ENCODE assay signal across 10 cellular contexts in the genomic region with DNA sequence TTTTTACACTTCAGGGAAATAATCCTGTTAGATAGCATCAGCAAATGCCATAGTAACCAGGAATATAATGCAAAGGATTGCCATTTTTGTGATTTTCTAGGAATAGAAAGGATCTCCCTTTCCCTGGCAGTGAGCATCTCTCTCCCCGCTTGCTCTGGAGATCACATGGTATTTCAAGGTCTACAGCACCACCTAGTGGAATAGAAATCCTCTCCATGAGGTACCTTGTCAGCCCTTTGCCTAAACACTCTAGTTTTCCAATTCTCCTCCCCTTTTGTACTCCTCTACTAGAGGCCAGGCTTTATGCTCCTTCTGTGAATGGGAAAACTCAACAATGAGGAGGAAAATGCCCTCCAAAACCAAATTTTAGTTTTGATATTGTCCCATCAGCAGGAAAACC.
DNase-seq lines count a peak whose midpoint lies in the region; ATAC-seq, FAIRE-seq and TF ChIP-seq lines count a peak whose summit lies in the region.
"Had no signal": no experiment of that assay in that cellular context is flagged by ENCODE, and none has a peak within 500 bp of the region (broad histone marks: within the 10 kb centered on the region; RNA-seq: fewer than 3 reads in every experiment).

No MANE protein-coding gene starts in this region.

- H2BK12ac ChIP-seq in H1 (ENCODE audit: low read depth, low read length) = no peak overlapping the region

- no peak overlapping the region for H4K8ac ChIP-seq in H1 (ENCODE audit: extremely low read depth, insufficient read depth, low read length)

- peaks cover 43 to 48% of the 10 kb centered on the region in 2 experiments for H3K9me3 ChIP-seq in H1 (ENCODE audit: insufficient read depth in 2 of 2, low read depth in 1 of 2, low read length in 1 of 2)
- H3K9me3 ChIP-seq in vagina = peaks cover 63% of the 10 kb centered on the region
- peaks cover 22% of the 10 kb centered on the region for H3K9me3 ChIP-seq in right cardiac atrium (ENCODE audit: control insufficient read depth, low read length)

- H3K4me1 Mint-ChIP-seq in natural killer cell = no peaks in the 10 kb centered on the region
- H3K4me1 Mint-ChIP-seq in natural killer cell treated with Interleukin-12 subunit alpha and Interleukin-12 subunit beta and Interleukin-15 and Interleukin-18, amount 100 ng/mL, for 72 hours (ENCODE audit: low read depth in 2 of 2) = peaks cover 0 to 2% of the 10 kb centered on the region in 2 donors
- no peaks in the 10 kb centered on the region for H3K4me1 Mint-ChIP-seq in activated naive CD4-positive, alpha-beta T cell treated with anti-CD3 and anti-CD28 coated beads for 36 hours (ENCODE audit: low read depth)
- H3K4me1 Mint-ChIP-seq: IgD-negative memory B cell had no signal

- peak; percentile 76 to 79 for TF ChIP-seq RAD21 in H1 (IDR thresholded peaks at IDR 0.05 in 1 of 2, conservative IDR thresholded peaks at IDR 0.05 in 1 of 2; ENCODE audit: low read depth in 2 of 2, low read length in 2 of 2)

- no peaks in the 10 kb centered on the region for H3K23me2 ChIP-seq in H1 (ENCODE audit: low read depth, low read length)

- H2BK15ac ChIP-seq in H1 (ENCODE audit: low read length) = no peak overlapping the region

- no peak overlapping the region for H2AFZ ChIP-seq in H1 (ENCODE audit: low read length)

- TF ChIP-seq EP300 in H1 (IDR thresholded peaks at IDR 0.05; ENCODE audit: borderline replicate concordance in 1 of 2, low read depth in 2 of 2, low read length in 2 of 2) = no peak

- TF ChIP-seq CTCF in natural killer cell (IDR thresholded peaks at IDR 0.05) = peak; percentile 30
- TF ChIP-seq CTCF in H1 (IDR thresholded peaks at IDR 0.05; ENCODE audit: control extremely low read depth in 1 of 3, insufficient read depth in 1 of 3, low read depth in 1 of 3, low read length in 3 of 3) = peak in 2 of 3 experiments; percentile 63; a peak in 3 of 4 replicates
- no peak for TF ChIP-seq CTCF in vagina (IDR thresholded peaks at IDR 0.05)

- POLR2A ChIA-PET in H1 (lab: Charles Lee; ENCODE audit: partially characterized antibody) = no interaction called here

- H3K36me3 ChIP-seq in H1 (ENCODE audit: control insufficient read depth in 2 of 4, insufficient read depth in 4 of 4, low read length in 3 of 4) = peaks cover 0 to 43% (median 2%) of the 10 kb centered on the region in 4 experiments; a peak in 4 of 8 replicates
- peaks cover 0 to 57% of the 10 kb centered on the region in 2 donors for H3K36me3 ChIP-seq in vagina

- H3K27ac ChIP-seq in H1 (ENCODE audit: low read depth, low read length) (no peak overlapping the region), vagina (no peak overlapping the region), right cardiac atrium (ENCODE audit: low read length) (no peak overlapping the region)

- no peak overlapping the region for H3K56ac ChIP-seq in H1 (replicated peaks; ENCODE audit: insufficient read length, low read depth, low read length)

- no peaks in the 10 kb centered on the region for H3K27me3 Mint-ChIP-seq in natural killer cell (ENCODE audit: low read depth in 2 of 2)
- H3K27me3 Mint-ChIP-seq in natural killer cell treated with Interleukin-12 subunit alpha and Interleukin-12 subunit beta and Interleukin-15 and Interleukin-18, amount 100 ng/mL, for 72 hours = no peaks in the 10 kb centered on the region
- H3K27me3 Mint-ChIP-seq in activated naive CD4-positive, alpha-beta T cell treated with anti-CD3 and anti-CD28 coated beads for 36 hours (ENCODE audit: low read depth) = no peaks in the 10 kb centered on the region
- H3K27me3 Mint-ChIP-seq: IgD-negative memory B cell had no signal

- H3K4me1 ChIP-seq in H1 (replicated peaks in 1 of 4; ENCODE audit: control insufficient read depth in 3 of 4, insufficient read depth in 4 of 4, low read length in 3 of 4) (no peaks in the 10 kb centered on the region), vagina (no peaks in the 10 kb centered on the region), right cardiac atrium (ENCODE audit: control insufficient read depth, insufficient read depth, low read length) (no peaks in the 10 kb centered on the region)

- intact Hi-C loops in natural killer cell (cut with micrococcal nuclease) = loop anchor here (5.0 kb wide), 1 partner anchor 38 kb away; no protein-coding TSS in a partner anchor
- intact Hi-C loops in activated naive CD4-positive, alpha-beta T cell treated with anti-CD3 and anti-CD28 coated beads for 36 hours (cut with micrococcal nuclease) = loop anchor here (2.0 kb wide), 1 partner anchor 168 kb away; no protein-coding TSS in a partner anchor
- intact Hi-C loops in vagina (cut with DNase I) = no loop called here
- intact Hi-C loops in right cardiac atrium (cut with DNase I) = no loop called here

- no peaks in the 10 kb centered on the region for H4K20me1 ChIP-seq in H1 (replicated peaks in 1 of 2; ENCODE audit: control insufficient read depth in 1 of 2, insufficient read depth in 2 of 2, low read length in 2 of 2)

- no peaks in the 10 kb centered on the region for H3K79me2 ChIP-seq in H1 (ENCODE audit: control insufficient read depth in 1 of 2, insufficient read depth in 2 of 2, low read length in 2 of 2)

- H2AK5ac ChIP-seq in H1 (ENCODE audit: low read depth, low read length) = no peak overlapping the region

- H3K23ac ChIP-seq in H1 (ENCODE audit: insufficient read length) = no peak overlapping the region

- H3K4me2 ChIP-seq in H1 (ENCODE audit: insufficient read depth in 1 of 2, low read depth in 2 of 2, low read length in 2 of 2) = no peak overlapping the region

- no peak overlapping the region for H3K27ac Mint-ChIP-seq in natural killer cell
- H3K27ac Mint-ChIP-seq in natural killer cell treated with Interleukin-12 subunit alpha and Interleukin-12 subunit beta and Interleukin-15 and Interleukin-18, amount 100 ng/mL, for 72 hours = no peak overlapping the region
- no peak overlapping the region for H3K27ac Mint-ChIP-seq in activated naive CD4-positive, alpha-beta T cell treated with anti-CD3 and anti-CD28 coated beads for 36 hours
- H3K27ac Mint-ChIP-seq: IgD-negative memory B cell had no signal

- no peak overlapping the region for H2BK20ac ChIP-seq in H1 (ENCODE audit: low read length)

- no peak overlapping the region for H3K9ac ChIP-seq in H1 (replicated peaks in 1 of 4; ENCODE audit: extremely low read depth in 1 of 4, low read depth in 3 of 4, low read length in 3 of 4)

- peak; percentile 82 for FAIRE-seq in H1 (lab: Jason Lieb, UNC)

- no peak overlapping the region for H2BK5ac ChIP-seq in H1 (ENCODE audit: low read depth, low read length)

- CTCF ChIA-PET in H1 (lab: Charles Lee; ENCODE audit: partially characterized antibody) = interaction anchor here (0.9 to 2.8 kb wide), 12 partner anchors 10 to 194 kb away, joined by 3 to 19 read pairs (median 4); no protein-coding TSS in a partner anchor
- CTCF ChIA-PET in activated naive CD4-positive, alpha-beta T cell treated with anti-CD3 and anti-CD28 coated beads for 36 hours (lab: Charles Lee) = interaction anchor here (0.8 to 1.1 kb wide), 2 partner anchors 168 to 419 kb away, joined by 3 to 4 read pairs; no protein-coding TSS in a partner anchor

- peaks cover 10 to 30% of the 10 kb centered on the region in 2 donors for H3K9me3 Mint-ChIP-seq in natural killer cell
- H3K9me3 Mint-ChIP-seq in natural killer cell treated with Interleukin-12 subunit alpha and Interleukin-12 subunit beta and Interleukin-15 and Interleukin-18, amount 100 ng/mL, for 72 hours = peaks cover 43% of the 10 kb centered on the region
- H3K9me3 Mint-ChIP-seq in activated naive CD4-positive, alpha-beta T cell treated with anti-CD3 and anti-CD28 coated beads for 36 hours = peaks cover 75% of the 10 kb centered on the region

- H3K4me3 ChIP-seq in H1 (ENCODE audit: extremely low read depth in 1 of 4, insufficient read depth in 2 of 4, low read depth in 3 of 4, low read length in 4 of 4) (no peak overlapping the region), vagina (no peak overlapping the region), right cardiac atrium (ENCODE audit: low read length) (no peak overlapping the region)

- H3K18ac ChIP-seq in H1 (ENCODE audit: extremely low read depth, low read length) = no peak overlapping the region

- H3K14ac ChIP-seq in H1 (ENCODE audit: insufficient read length) = no peak overlapping the region

- H2BK120ac ChIP-seq in H1 (replicated peaks; ENCODE audit: low read depth, low read length) = no peak overlapping the region

- DNase-seq in natural killer cell (no peak), NAMALWA (ENCODE audit: low spot score) (peak; percentile 79), H1 (ENCODE audit: low read depth in 1 of 2, low spot score in 2 of 2) (no peak), vagina (ENCODE audit: extremely low spot score in 2 of 2) (no peak), right cardiac atrium (no peak)
- DNase-seq in natural killer cell treated with Interleukin-12 subunit alpha and Interleukin-12 subunit beta and Interleukin-15 and Interleukin-18, amount 100 ng/mL, for 72 hours (ENCODE audit: low spot score) = no peak
- DNase-seq in activated naive CD4-positive, alpha-beta T cell treated with anti-CD3 and anti-CD28 coated beads for 36 hours = no peak
- DNase-seq: activated T-cell treated with anti-CD3 and anti-CD28 coated beads, Interleukin-2, amount 50 U/mL, for 72 hours had no signal

- H3K4me3 Mint-ChIP-seq in natural killer cell = no peak overlapping the region
- H3K4me3 Mint-ChIP-seq in natural killer cell treated with Interleukin-12 subunit alpha and Interleukin-12 subunit beta and Interleukin-15 and Interleukin-18, amount 100 ng/mL, for 72 hours = no peak overlapping the region
- no peak overlapping the region for H3K4me3 Mint-ChIP-seq in activated naive CD4-positive, alpha-beta T cell treated with anti-CD3 and anti-CD28 coated beads for 36 hours
- H3K4me3 Mint-ChIP-seq: activated T-cell treated with anti-CD3 and anti-CD28 coated beads, Interleukin-2, amount 50 U/mL, for 72 hours; IgD-negative memory B cell had no signal

- peak in 1 of 3 donors; percentile 55 for ATAC-seq in natural killer cell
- ATAC-seq in natural killer cell treated with Interleukin-12 subunit alpha and Interleukin-12 subunit beta and Interleukin-15 and Interleukin-18, amount 100 ng/mL, for 72 hours = no peak
- ATAC-seq in right cardiac atrium = no peak
- ATAC-seq in GM19351 (IDR thresholded peaks at IDR 0.05; ENCODE audit: unreplicated experiment) = no peak

- no peaks in the 10 kb centered on the region for H3K27me3 ChIP-seq in H1 (replicated peaks in 1 of 4; ENCODE audit: control insufficient read depth in 3 of 4, extremely low read depth in 1 of 4, insufficient read depth in 3 of 4, low read length in 3 of 4)
- no peaks in the 10 kb centered on the region for H3K27me3 ChIP-seq in vagina
- no peaks in the 10 kb centered on the region for H3K27me3 ChIP-seq in right cardiac atrium (ENCODE audit: control insufficient read depth, insufficient read depth)

- no peak overlapping the region for H4K5ac ChIP-seq in H1 (ENCODE audit: insufficient read length, low read depth, low read length)

- 88% methylated on average over 1 of the region's 1 CpG; no CpG with 5 or more reads in 1 of the 2 experiments for WGBS in H1 (ENCODE audit: extremely low coverage in 1 of 2, insufficient coverage in 1 of 2, insufficient read length in 1 of 2, insufficient replicate concordance in 2 of 2, low coverage in 1 of 2, low lambda C conversion rate in 2 of 2, missing lambda C conversion rate in 1 of 2), 2 experiments
- 98% methylated on average over 1 of the region's 1 CpG for WGBS in right cardiac atrium

- TF ChIP-seq POLR2A in H1 (IDR thresholded peaks at IDR 0.05; ENCODE audit: control extremely low read depth in 1 of 2, low read depth in 2 of 2, low read length in 2 of 2) (no peak), vagina (IDR thresholded peaks at IDR 0.05) (no peak)

- H3K79me1 ChIP-seq in H1 (ENCODE audit: low read depth, low read length) = no peaks in the 10 kb centered on the region

- peaks cover 68% of the 10 kb centered on the region for H3K36me3 Mint-ChIP-seq in natural killer cell
- H3K36me3 Mint-ChIP-seq in natural killer cell treated with Interleukin-12 subunit alpha and Interleukin-12 subunit beta and Interleukin-15 and Interleukin-18, amount 100 ng/mL, for 72 hours = peaks cover 68% of the 10 kb centered on the region
- H3K36me3 Mint-ChIP-seq in activated naive CD4-positive, alpha-beta T cell treated with anti-CD3 and anti-CD28 coated beads for 36 hours (ENCODE audit: low read depth) = peaks cover 85% of the 10 kb centered on the region

- no peak overlapping the region for H4K91ac ChIP-seq in H1 (replicated peaks; ENCODE audit: insufficient read length, low read length)

- H3K4ac ChIP-seq in H1 (replicated peaks; ENCODE audit: insufficient read length, low read depth, low read length) = no peak overlapping the region

Comparison
In these comparisons a context has a peak if more than half of its experiments do, and no peak if none do; other contexts are left out.
1. CTCF ChIP-seq: peak in natural killer cell (single experiment) and H1 (2 of 3); none in vagina (0 of 3).
2. intact Hi-C loops: an anchor here in natural killer cell (5.0 kb wide) and activated naive CD4-positive, alpha-beta T cell treated with anti-CD3 and anti-CD28 coated beads for 36 hours (2.0 kb wide); none called in vagina and right cardiac atrium.